ENCODE assay signal across 11 cellular contexts in genomic region chr16:81585785-81586184, GRCh38.
DNase-seq lines count a peak whose midpoint lies in the region; ATAC-seq and TF ChIP-seq lines count a peak whose summit lies in the region.
"Had no signal": no experiment of that assay in that cellular context is flagged by ENCODE, and none has a peak within 500 bp of the region (broad histone marks: within the 10 kb centered on the region; RNA-seq: fewer than 3 reads in every experiment).

No MANE protein-coding gene starts in this region.

- peak overlapping the region; percentile 48 for H3K4me3 Mint-ChIP-seq in Caco-2 (ENCODE audit: unreplicated experiment)
- H3K4me3 Mint-ChIP-seq in central memory CD8-positive, alpha-beta T cell, result no peak overlapping the region

- no peak for TF ChIP-seq POLR2A in NB4 (IDR thresholded peaks at IDR 0.05; ENCODE audit: extremely low read depth, insufficient read length)

- peaks cover 26% of the 10 kb centered on the region for H3K36me3 Mint-ChIP-seq in Caco-2 (ENCODE audit: insufficient read depth, unreplicated experiment)
- H3K36me3 Mint-ChIP-seq in central memory CD8-positive, alpha-beta T cell (ENCODE audit: insufficient read depth), result peaks cover 3% of the 10 kb centered on the region

- peaks cover 56% of the 10 kb centered on the region for H3K4me1 Mint-ChIP-seq in Caco-2 (ENCODE audit: low read depth, unreplicated experiment)
- H3K4me1 Mint-ChIP-seq in central memory CD8-positive, alpha-beta T cell, result peaks cover 52% of the 10 kb centered on the region

- no peaks in the 10 kb centered on the region for H3K27me3 Mint-ChIP-seq in Caco-2 (ENCODE audit: insufficient read depth, unreplicated experiment)
- no peaks in the 10 kb centered on the region for H3K27me3 Mint-ChIP-seq in central memory CD8-positive, alpha-beta T cell

- H3K27me3 ChIP-seq in Caco-2 (replicated peaks; ENCODE audit: control insufficient read depth, insufficient read depth, low read length), result no peaks in the 10 kb centered on the region
- H3K27me3 ChIP-seq: body of pancreas had no signal

- H3K4me3 ChIP-seq in Caco-2 (ENCODE audit: low read depth, low read length), result no peak overlapping the region
- H3K4me3 ChIP-seq in NB4 (ENCODE audit: low read depth, low read length), result no peak overlapping the region
- H3K4me3 ChIP-seq: body of pancreas had no signal

- CTCF ChIA-PET in Caco-2 (lab: Charles Lee), result interaction anchor here (0.6 to 1.2 kb wide), 6 partner anchors 12 to 180 kb away, joined by 3 to 5 read pairs (median 4); no protein-coding TSS in a partner anchor

- POLR2A ChIA-PET in Caco-2 (lab: Charles Lee), result interaction anchor here (0.7 kb wide), 1 partner anchor 180 kb away, joined by 3 read pairs; no protein-coding TSS in a partner anchor

- H3K27ac Mint-ChIP-seq in Caco-2 (ENCODE audit: unreplicated experiment), result peak overlapping the region; percentile 93
- H3K27ac Mint-ChIP-seq in central memory CD8-positive, alpha-beta T cell (ENCODE audit: low read depth), result peak overlapping the region; percentile 85

- H3K9me3 Mint-ChIP-seq in Caco-2 (ENCODE audit: unreplicated experiment), result no peaks in the 10 kb centered on the region
- no peaks in the 10 kb centered on the region for H3K9me3 Mint-ChIP-seq in central memory CD8-positive, alpha-beta T cell

- H3K9me3 ChIP-seq in Caco-2, result no peaks in the 10 kb centered on the region
- H3K9me3 ChIP-seq: body of pancreas had no signal

- TF ChIP-seq CTCF in Caco-2 (IDR thresholded peaks at IDR 0.05; ENCODE audit: insufficient read depth in 1 of 2, low read depth in 1 of 2, low read length in 1 of 2, severe bottlenecking in 1 of 2, unreplicated experiment in 1 of 2), result peak; percentile 37 to 46
- TF ChIP-seq CTCF in NB4 (IDR thresholded peaks at IDR 0.05; ENCODE audit: low read depth, low read length), result no peak
- TF ChIP-seq CTCF in omental fat pad (IDR thresholded peaks at IDR 0.05), result no peak

- ATAC-seq in central memory CD8-positive, alpha-beta T cell (replicated peaks; ENCODE audit: extremely low read depth, poor library complexity, severe bottlenecking), result no peak
- ATAC-seq in omental fat pad (ENCODE audit: low FRiP score) (no peak), GM21526 (IDR thresholded peaks at IDR 0.05; ENCODE audit: low FRiP score, unreplicated experiment) (no peak)
- ATAC-seq: body of pancreas, left cardiac atrium had no signal

- peaks cover 56% of the 10 kb centered on the region for H3K4me1 ChIP-seq in Caco-2

- intact Hi-C loops in Caco-2 (cut with micrococcal nuclease; ENCODE audit: unreplicated experiment), result loop anchor here (1.0 to 2.0 kb wide), 5 partner anchors 15 to 180 kb away; no protein-coding TSS in a partner anchor

- H3K36me3 ChIP-seq in Caco-2 (ENCODE audit: control insufficient read depth, insufficient read depth, low read length), result no peaks in the 10 kb centered on the region

- no TSS peak for BruUV-seq in Caco-2 (replicated peaks; lab: Mats Ljungman, UMichigan)

- peak; percentile 59 for DNase-seq in Caco-2
- DNase-seq in NB4 (ENCODE audit: low read depth), result peak; percentile 21
- DNase-seq in central memory CD8-positive, alpha-beta T cell (ENCODE audit: low spot score in 2 of 2), result no peak
- peak; percentile 39 to 61 for DNase-seq in lung microvascular endothelial cell (ENCODE audit: low read depth in 2 of 2)
- no peak for DNase-seq in omental fat pad (ENCODE audit: low spot score)
- DNase-seq in T-helper 1 cell, result no peak
- DNase-seq in NCI-H1436 (lab: John Stamatoyannopoulos, UW), result no peak
- DNase-seq: activated CD4-positive, alpha-beta T cell treated with anti-CD3 and anti-CD28 coated beads, Interleukin-2, amount 50 U/mL, for 48 hours; left cardiac atrium had no signal

Comparison
In these comparisons a context has a peak if more than half of its experiments do, and no peak if none do; other contexts are left out.
1. DNase-seq: peak in Caco-2 (2 of 2), NB4 (single experiment) and lung microvascular endothelial cell (2 of 2); none in central memory CD8-positive, alpha-beta T cell (0 of 2), omental fat pad (single experiment), T-helper 1 cell (0 of 5) and NCI-H1436 (single experiment).
2. CTCF ChIP-seq: peak in Caco-2 (2 of 2); none in NB4 (single experiment) and omental fat pad (0 of 3).